ENCODE assay signal across 10 cellular contexts in genomic region chr13:51805313-51805712, GRCh38. TPM values are rescaled to one million over a fixed set of nuclear protein-coding genes. Genes with fewer than 3 reads are reported as not detected.
A peak's percentile ranks its signal among the peaks of the same experiment; 100 is the strongest.
DNase-seq lines count a peak whose midpoint lies in the region; ATAC-seq and TF ChIP-seq lines count a peak whose summit lies in the region.
"Had no signal": no experiment of that assay in that cellular context is flagged by ENCODE, and none has a peak within 500 bp of the region (broad histone marks: within the 10 kb centered on the region; RNA-seq: fewer than 3 reads in every experiment).

No MANE protein-coding gene starts in this region.

- peaks cover 16 to 37% of the 10 kb centered on the region in 2 donors for H3K36me3 Mint-ChIP-seq in CD4-positive, alpha-beta memory T cell
- H3K36me3 Mint-ChIP-seq in endothelial cell (ENCODE audit: low read depth, unreplicated experiment), result peaks cover 5% of the 10 kb centered on the region

- POLR2A ChIA-PET in CD4-positive, alpha-beta memory T cell (lab: Charles Lee; ENCODE audit: partially characterized antibody), result interaction anchor here (0.9 to 14.5 kb wide), 12 partner anchors 9 to 1869 kb away, joined by 3 to 288 read pairs (median 4); partner anchors contain the start of genes INTS6, NEK3 and SPRYD7

- H3K27ac Mint-ChIP-seq in CD4-positive, alpha-beta memory T cell, result peak overlapping the region; percentile 96 to 99 (median 98)
- H3K27ac Mint-ChIP-seq in endothelial cell (ENCODE audit: unreplicated experiment), result no peak overlapping the region

- CTCF ChIA-PET in CD4-positive, alpha-beta memory T cell (lab: Charles Lee; ENCODE audit: partially characterized antibody), result interaction anchor here (1.0 to 4.1 kb wide), 4 partner anchors 10 to 27 kb away, joined by 5 to 38 read pairs (median 16); no protein-coding TSS in a partner anchor

- peak overlapping the region; percentile 76 to 88 for H3K4me3 ChIP-seq in CD4-positive, alpha-beta memory T cell (ENCODE audit: low read length in 2 of 2)
- H3K4me3 ChIP-seq in SK-N-MC (peak overlapping the region; percentile 83), psoas muscle (peak overlapping the region; percentile 95), WERI-Rb-1 (ENCODE audit: low read depth, low read length) (no peak overlapping the region)

- H3K27ac ChIP-seq in CD4-positive, alpha-beta memory T cell (ENCODE audit: low read depth, low read length), result peak overlapping the region; percentile 96
- H3K27ac ChIP-seq in SK-N-MC (peak overlapping the region; percentile 95), psoas muscle (peak overlapping the region; percentile 100), WERI-Rb-1 (no peak overlapping the region)

- H3K4me3 Mint-ChIP-seq in CD4-positive, alpha-beta memory T cell, result peak overlapping the region; percentile 91 to 98 (median 95)
- peak overlapping the region; percentile 91 for H3K4me3 Mint-ChIP-seq in endothelial cell (ENCODE audit: unreplicated experiment)

- H3K36me3 ChIP-seq in CD4-positive, alpha-beta memory T cell (ENCODE audit: insufficient read depth, low read length), result peaks cover 7% of the 10 kb centered on the region
- H3K36me3 ChIP-seq in SK-N-MC (ENCODE audit: insufficient read depth, low read length), result no peaks in the 10 kb centered on the region
- no peaks in the 10 kb centered on the region for H3K36me3 ChIP-seq in psoas muscle (ENCODE audit: insufficient read depth in 1 of 2, low read depth in 1 of 2)
- no peaks in the 10 kb centered on the region for H3K36me3 ChIP-seq in WERI-Rb-1

- 81 to 89% (median 88%) methylated on average over 4 of the region's 4 CpGs for WGBS in psoas muscle, 3 donors

- peak overlapping the region; percentile 96 for H3K9ac ChIP-seq in SK-N-MC (ENCODE audit: insufficient read length)

- H3K27me3 Mint-ChIP-seq in CD4-positive, alpha-beta memory T cell, result no peaks in the 10 kb centered on the region
- H3K27me3 Mint-ChIP-seq in endothelial cell (ENCODE audit: unreplicated experiment), result peaks cover 8% of the 10 kb centered on the region

- no peak for ATAC-seq in psoas muscle
- no peak for ATAC-seq in HG02885 (IDR thresholded peaks at IDR 0.05; ENCODE audit: poor library complexity, unreplicated experiment)

- intact Hi-C loops in CD4-positive, alpha-beta memory T cell (cut with micrococcal nuclease), result loop anchor here (2.0 kb wide), 2 partner anchors 389 to 847 kb away; partner anchors contain the start of gene SUGT1
- intact Hi-C loops in psoas muscle (cut with DNase I), result loop anchor here (2.0 to 10.0 kb wide), 3 partner anchors 221 to 849 kb away; partner anchors contain the start of genes INTS6 (in 1 of the 2), SUGT1 (in 1 of the 2) and WDFY2 (in 1 of the 2)

- H3K9me3 ChIP-seq in CD4-positive, alpha-beta memory T cell (ENCODE audit: control insufficient read depth in 1 of 2, low read length in 2 of 2), result no peaks in the 10 kb centered on the region
- H3K9me3 ChIP-seq in SK-N-MC (ENCODE audit: low read depth, low read length) (no peaks in the 10 kb centered on the region), psoas muscle (no peaks in the 10 kb centered on the region), WERI-Rb-1 (ENCODE audit: severe bottlenecking) (no peaks in the 10 kb centered on the region)

- H3K4me1 ChIP-seq in CD4-positive, alpha-beta memory T cell (ENCODE audit: insufficient read depth, low read length), result peaks cover 45% of the 10 kb centered on the region
- H3K4me1 ChIP-seq in psoas muscle, result peaks cover 26% of the 10 kb centered on the region

- no peak for DNase-seq in CD4-positive, alpha-beta memory T cell
- DNase-seq in SK-N-MC (ENCODE audit: low read depth, low spot score) (no peak), endothelial cell (ENCODE audit: low spot score) (no peak), psoas muscle (no peak), OCI-M2 (lab: John Stamatoyannopoulos, UW; ENCODE audit: unreplicated experiment) (no peak), NCI-H446 (lab: John Stamatoyannopoulos, UW) (no peak), WERI-Rb-1 (no peak)
- DNase-seq: activated CD4-positive, alpha-beta T cell treated with anti-CD3 and anti-CD28 coated beads for 1 hour had no signal

- no peak for TF ChIP-seq CTCF in endothelial cell (IDR thresholded peaks at IDR 0.05; ENCODE audit: unreplicated experiment)
- TF ChIP-seq CTCF in psoas muscle (IDR thresholded peaks at IDR 0.05), result no peak
- TF ChIP-seq CTCF in WERI-Rb-1 (IDR thresholded peaks at IDR 0.05; ENCODE audit: low read depth, low read length), result no peak

- peaks cover 0 to 7% (median 0%) of the 10 kb centered on the region in 8 donors for H3K9me3 Mint-ChIP-seq in CD4-positive, alpha-beta memory T cell
- no peaks in the 10 kb centered on the region for H3K9me3 Mint-ChIP-seq in endothelial cell (ENCODE audit: unreplicated experiment)

- H3K4me1 Mint-ChIP-seq in CD4-positive, alpha-beta memory T cell, result peaks cover 34 to 67% (median 47%) of the 10 kb centered on the region in 4 donors
- H3K4me1 Mint-ChIP-seq in endothelial cell (ENCODE audit: unreplicated experiment), result peaks cover 44% of the 10 kb centered on the region

- no peaks in the 10 kb centered on the region for H3K27me3 ChIP-seq in CD4-positive, alpha-beta memory T cell (ENCODE audit: insufficient read depth, low read length)
- H3K27me3 ChIP-seq in psoas muscle (ENCODE audit: insufficient read depth in 3 of 3, low read length in 2 of 3) (no peaks in the 10 kb centered on the region), WERI-Rb-1 (ENCODE audit: insufficient read depth, low read depth, severe bottlenecking) (no peaks in the 10 kb centered on the region)

RNA-seq across cellular contexts. Expression of gene DHRS12, which starts 1.4 kb away (rescaled TPM):
- total RNA-seq in CD4-positive, alpha-beta memory T cell, result 10 to 100 TPM; 23.6 to 24.3 TPM
- polyA plus RNA-seq in CD4-positive, alpha-beta memory T cell, result 10 to 100 TPM; 37.1 to 38.9 TPM
- 13.3 TPM for total RNA-seq in endothelial cell (ENCODE audit: unreplicated experiment)
- 10 to 100 TPM in 1 of 4 donors, 1 to 10 TPM in 3; 4.1 to 10.1 (median 6.9) TPM for total RNA-seq in psoas muscle
- polyA plus RNA-seq in psoas muscle, result 1 to 10 TPM; 3.4 to 4.9 (median 3.4) TPM
- total RNA-seq: Daoy had no signal

RNA-seq across cellular contexts. Expression of gene TMEM272, which starts 39.7 kb away (rescaled TPM):
- total RNA-seq in CD4-positive, alpha-beta memory T cell, result 1 to 10 TPM; 7.9 to 9.0 TPM
- polyA plus RNA-seq in CD4-positive, alpha-beta memory T cell, result under 1 TPM in 1 of 2 donors, not detected in 1; 0.41 TPM
- 0.15 TPM for total RNA-seq in endothelial cell (ENCODE audit: unreplicated experiment)
- total RNA-seq in psoas muscle, result under 1 TPM in 3 of 4 donors, not detected in 1; 0.30 to 0.49 (median 0.30) TPM
- under 1 TPM; 0.17 to 0.25 (median 0.18) TPM for polyA plus RNA-seq in psoas muscle
- total RNA-seq: Daoy had no signal

RNA-seq across cellular contexts. Expression of gene CCDC70, which starts 56.5 kb away (rescaled TPM):
- not detected for total RNA-seq in CD4-positive, alpha-beta memory T cell
- not detected for polyA plus RNA-seq in CD4-positive, alpha-beta memory T cell
- not detected for total RNA-seq in endothelial cell (ENCODE audit: unreplicated experiment)
- not detected for total RNA-seq in psoas muscle
- polyA plus RNA-seq in psoas muscle, result not detected
- total RNA-seq: Daoy had no signal
